Comparison of ENCODE assay signal across 8 cellular contexts in the genomic region with DNA sequence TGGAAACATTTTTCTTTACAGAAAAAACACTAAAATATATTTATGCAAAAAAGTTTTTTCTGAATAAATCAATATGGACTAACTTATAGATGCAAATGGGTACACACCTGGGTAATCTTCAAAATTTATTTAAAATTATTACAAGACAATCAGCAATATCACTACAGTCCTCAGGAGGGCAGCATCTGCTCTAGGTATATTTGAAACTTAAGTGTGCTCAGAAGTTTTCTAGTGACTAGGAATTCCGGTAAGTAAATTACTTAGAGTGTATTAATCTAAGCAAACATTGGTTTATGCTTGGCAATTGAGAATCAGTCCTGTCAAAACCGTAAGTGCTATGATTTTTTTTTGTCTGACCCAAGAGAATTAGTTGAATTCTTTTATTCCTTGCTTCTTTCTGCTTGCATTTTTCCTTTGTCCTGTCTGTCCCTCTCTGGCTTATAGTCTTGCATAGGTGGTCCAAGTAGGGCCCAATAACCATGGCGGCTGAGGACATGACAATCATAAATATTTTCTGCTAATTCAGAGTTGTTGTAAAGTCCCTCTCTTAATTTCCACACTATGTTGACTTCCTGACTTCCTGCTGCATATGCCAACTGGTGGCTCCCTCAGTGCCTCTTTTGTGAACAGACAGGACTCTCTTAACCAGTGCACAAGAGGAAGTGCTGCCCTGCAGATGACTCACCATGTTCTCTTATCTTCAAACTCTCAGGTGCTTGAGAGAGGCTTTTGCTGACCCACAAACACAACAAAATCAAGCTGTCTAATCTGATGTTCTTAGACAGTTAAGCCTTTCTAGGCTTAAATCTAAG.
DNase-seq lines count a peak whose midpoint lies in the region; ATAC-seq and TF ChIP-seq lines count a peak whose summit lies in the region.

No MANE protein-coding gene starts in this region.

- peak; percentile 48 for DNase-seq in activated CD8-positive, alpha-beta memory T cell treated with anti-CD3 and anti-CD28 coated beads, Interleukin-2, amount 10 ng/mL, durations not matched to agents 7 days and 5 days
- no peak for DNase-seq in activated CD8-positive, alpha-beta memory T cell treated with anti-CD3 and anti-CD28 coated beads, Interleukin-2, amount 50 U/mL, for 48 hours
- peak; percentile 78 for DNase-seq in NCI-H82 treated with DMSO at 0.1 percent for 48 hours (lab: John Stamatoyannopoulos, UW; ENCODE audit: unreplicated experiment)
- DNase-seq in astrocyte of the hippocampus (ENCODE audit: low read depth, low spot score): peak; percentile 72
- peak; percentile 39 for DNase-seq in iPS DF 6.9 (ENCODE audit: low read depth, low spot score)
- DNase-seq in spleen: no peak

- H3K36me3 ChIP-seq in iPS DF 6.9 (ENCODE audit: control insufficient read depth, insufficient read depth, low read length) (no peaks in the 10 kb centered on the region), spleen (no peaks in the 10 kb centered on the region)

- no peaks in the 10 kb centered on the region for H3K9me3 Mint-ChIP-seq in activated CD8-positive, alpha-beta memory T cell treated with anti-CD3 and anti-CD28 coated beads, Interleukin-2, amount 10 ng/mL, durations not matched to agents 7 days and 5 days (ENCODE audit: low read depth)

- H3K27ac Mint-ChIP-seq in activated CD8-positive, alpha-beta memory T cell treated with anti-CD3 and anti-CD28 coated beads, Interleukin-2, amount 10 ng/mL, durations not matched to agents 7 days and 5 days: peak overlapping the region; percentile 6

- no peak overlapping the region for H3K4me3 ChIP-seq in iPS DF 6.9 (ENCODE audit: low read length)
- no peak overlapping the region for H3K4me3 ChIP-seq in spleen

- H3K27me3 Mint-ChIP-seq in activated CD8-positive, alpha-beta memory T cell treated with anti-CD3 and anti-CD28 coated beads, Interleukin-2, amount 10 ng/mL, durations not matched to agents 7 days and 5 days: no peaks in the 10 kb centered on the region

- H3K27me3 ChIP-seq in iPS DF 6.9 (ENCODE audit: control insufficient read depth, insufficient read depth, low read length) (no peaks in the 10 kb centered on the region), spleen (replicated peaks in 1 of 7) (no peaks in the 10 kb centered on the region)

- intact Hi-C loops in spleen (cut with DNase I; ENCODE audit: low total_unique reads): loop anchor here (1.0 kb wide), 1 partner anchor 341 kb away; no protein-coding TSS in a partner anchor

- peak; percentile 34 to 72 (median 59) for TF ChIP-seq CTCF in spleen (IDR thresholded peaks at IDR 0.05 in 8 of 11, conservative IDR thresholded peaks at IDR 0.05 in 3 of 11)

- WGBS in iPS DF 6.9 (ENCODE audit: insufficient coverage, insufficient read length): no CpG with 5 or more reads among the region's 3 CpGs
- WGBS in spleen, 5 donors: 5 to 16% (median 9%) methylated on average over 3 of the region's 3 CpGs

- ATAC-seq in activated CD8-positive, alpha-beta memory T cell treated with anti-CD3 and anti-CD28 coated beads, Interleukin-2, amount 10 ng/mL, durations not matched to agents 7 days and 5 days: peak; percentile 69
- ATAC-seq in GM21423 (IDR thresholded peaks at IDR 0.05; ENCODE audit: unreplicated experiment) (peak; percentile 91), HG03575 (IDR thresholded peaks at IDR 0.05; ENCODE audit: extremely low read depth, insufficient number of reproducible peaks, low FRiP score, unreplicated experiment) (peak; percentile 55)

- no peak overlapping the region for H3K27ac ChIP-seq in iPS DF 6.9 (ENCODE audit: low read length)
- H3K27ac ChIP-seq in spleen: peak overlapping the region in 4 of 8 donors; percentile 0 to 33 (median 21)

- 0 out of 2 replicates have a peak, but pooled peaks cover 2% of the 10 kb centered on the region for H3K4me1 ChIP-seq in iPS DF 6.9 (ENCODE audit: control insufficient read depth, insufficient read depth, low read length)
- peaks cover 0 to 11% (median 6%) of the 10 kb centered on the region in 6 donors for H3K4me1 ChIP-seq in spleen

- no peak for TF ChIP-seq POLR2A in spleen (IDR thresholded peaks at IDR 0.05)

- H3K9me3 ChIP-seq in iPS DF 6.9 (ENCODE audit: control insufficient read depth, insufficient read depth, low read length) (no peaks in the 10 kb centered on the region), spleen (no peaks in the 10 kb centered on the region)

- no peaks in the 10 kb centered on the region for H3K36me3 Mint-ChIP-seq in activated CD8-positive, alpha-beta memory T cell treated with anti-CD3 and anti-CD28 coated beads, Interleukin-2, amount 10 ng/mL, durations not matched to agents 7 days and 5 days

- peaks cover 13% of the 10 kb centered on the region for H3K4me1 Mint-ChIP-seq in activated CD8-positive, alpha-beta memory T cell treated with anti-CD3 and anti-CD28 coated beads, Interleukin-2, amount 10 ng/mL, durations not matched to agents 7 days and 5 days

- CTCF ChIA-PET in activated CD8-positive, alpha-beta memory T cell treated with anti-CD3 and anti-CD28 coated beads, Interleukin-2, amount 10 ng/mL, durations not matched to agents 7 days and 5 days (lab: Charles Lee): interaction anchor here (1.4 to 2.0 kb wide), 2 partner anchors 10 to 342 kb away, joined by 3 to 13 read pairs; no protein-coding TSS in a partner anchor

- no peak overlapping the region for H3K4me3 Mint-ChIP-seq in activated CD8-positive, alpha-beta memory T cell treated with anti-CD3 and anti-CD28 coated beads, Interleukin-2, amount 10 ng/mL, durations not matched to agents 7 days and 5 days

Comparison
In these comparisons a context has a peak if more than half of its experiments do, and no peak if none do; other contexts are left out.
1. DNase-seq: peak in activated CD8-positive, alpha-beta memory T cell treated with anti-CD3 and anti-CD28 coated beads, Interleukin-2, amount 10 ng/mL, durations not matched to agents 7 days and 5 days (single experiment), NCI-H82 treated with DMSO at 0.1 percent for 48 hours (single experiment), astrocyte of the hippocampus (single experiment) and iPS DF 6.9 (single experiment); none in activated CD8-positive, alpha-beta memory T cell treated with anti-CD3 and anti-CD28 coated beads, Interleukin-2, amount 50 U/mL, for 48 hours (single experiment) and spleen (single experiment).
2. Peak in every context shown above with its lines, with median percentiles within 50 percentile points of each other: ATAC-seq.